18 cellular contexts compared by ENCODE assay signal in genomic region chr2:235917506-235917905, GRCh38.
"Had no signal": no experiment of that assay in that cellular context is flagged by ENCODE, and none has a peak within 500 bp of the region (broad histone marks: within the 10 kb centered on the region; RNA-seq: fewer than 3 reads in every experiment).

No MANE protein-coding gene starts in this region.

- H3K4me3 ChIP-seq: cardiac muscle cell, esophagus squamous epithelium, heart left ventricle had no signal

- H3K9me3 Mint-ChIP-seq: natural killer cell treated with Interleukin-12 subunit alpha and Interleukin-12 subunit beta and Interleukin-15 and Interleukin-18, amount 100 ng/mL, for 72 hours had no signal

- H3K9me3 ChIP-seq: esophagus squamous epithelium had no signal

- H3K4me1 ChIP-seq: esophagus squamous epithelium, heart left ventricle had no signal

- H3K27me3 Mint-ChIP-seq: activated CD8-positive, alpha-beta T cell treated with anti-CD3 and anti-CD28 coated beads for 36 hours; natural killer cell treated with Interleukin-12 subunit alpha and Interleukin-12 subunit beta and Interleukin-15 and Interleukin-18, amount 100 ng/mL, for 72 hours had no signal

- H3K27ac ChIP-seq: cardiac muscle cell, esophagus squamous epithelium, heart left ventricle, VCaP had no signal

- H3K4me3 Mint-ChIP-seq: activated CD8-positive, alpha-beta T cell treated with anti-CD3 and anti-CD28 coated beads for 36 hours; activated naive CD8-positive, alpha-beta T cell treated with anti-CD3 and anti-CD28 coated beads, Interleukin-2, amount 10 ng/mL, durations not matched to agents 7 days and 5 days; activated T-cell treated with anti-CD3 and anti-CD28 coated beads, Interleukin-2, amount 50 U/mL, for 72 hours; natural killer cell treated with Interleukin-12 subunit alpha and Interleukin-12 subunit beta and Interleukin-15 and Interleukin-18, amount 100 ng/mL, for 72 hours; stimulated activated naive CD8-positive, alpha-beta T cell treated with anti-CD3 and anti-CD28 coated beads, Interleukin-15, Interleukin-2, amounts not matched to agents 100 ng/mL and 50 ng/mL, for 24 hours had no signal

- DNase-seq: activated CD4-positive, alpha-beta T cell treated with anti-CD3 and anti-CD28 coated beads for 4 hours; activated CD8-positive, alpha-beta memory T cell treated with anti-CD3 and anti-CD28 coated beads, Interleukin-2, amount 50 U/mL, for 4 hours; activated CD8-positive, alpha-beta T cell treated with anti-CD3 and anti-CD28 coated beads for 36 hours; activated gamma-delta T cell treated with Interleukin-2 at 50 U/mL for 16 hours; activated naive CD8-positive, alpha-beta T cell treated with anti-CD3 and anti-CD28 coated beads, Interleukin-2, amount 10 ng/mL, durations not matched to agents 7 days and 5 days; activated T-cell treated with anti-CD3 and anti-CD28 coated beads, Interleukin-2, amount 50 U/mL, for 72 hours; aorta; esophagus squamous epithelium; foreskin fibroblast; heart left ventricle; stimulated activated CD4-positive, alpha-beta T cell treated with anti-CD3 and anti-CD28 coated beads, Interleukin-12 subunit alpha, Interleukin-12 subunit beta, amount 100 ng/mL, for 4 hours; stimulated activated CD4-positive, alpha-beta T cell treated with anti-CD3 and anti-CD28 coated beads, Interleukin-2, amount 100 ng/mL, for 48 hours; T-helper 9 cell had no signal

- H3K4me1 Mint-ChIP-seq: activated naive CD8-positive, alpha-beta T cell treated with anti-CD3 and anti-CD28 coated beads, Interleukin-2, amount 10 ng/mL, durations not matched to agents 7 days and 5 days had no signal

- ATAC-seq: activated CD8-positive, alpha-beta T cell treated with anti-CD3 and anti-CD28 coated beads for 36 hours; activated T-cell treated with anti-CD3 and anti-CD28 coated beads, Interleukin-2, amount 50 U/mL, for 72 hours; heart left ventricle; left lobe of liver; natural killer cell treated with Interleukin-12 subunit alpha and Interleukin-12 subunit beta and Interleukin-15 and Interleukin-18, amount 100 ng/mL, for 72 hours had no signal

- H3K27ac Mint-ChIP-seq: activated CD8-positive, alpha-beta T cell treated with anti-CD3 and anti-CD28 coated beads for 36 hours; activated naive CD8-positive, alpha-beta T cell treated with anti-CD3 and anti-CD28 coated beads, Interleukin-2, amount 10 ng/mL, durations not matched to agents 7 days and 5 days; activated T-cell treated with anti-CD3 and anti-CD28 coated beads, Interleukin-2, amount 50 U/mL, for 72 hours; natural killer cell treated with Interleukin-12 subunit alpha and Interleukin-12 subunit beta and Interleukin-15 and Interleukin-18, amount 100 ng/mL, for 72 hours; stimulated activated naive CD8-positive, alpha-beta T cell treated with anti-CD3 and anti-CD28 coated beads, Interleukin-15, Interleukin-2, amounts not matched to agents 100 ng/mL and 50 ng/mL, for 24 hours had no signal

- H3K27me3 ChIP-seq: cardiac muscle cell, esophagus squamous epithelium, heart left ventricle had no signal

- H3K36me3 Mint-ChIP-seq: activated naive CD8-positive, alpha-beta T cell treated with anti-CD3 and anti-CD28 coated beads, Interleukin-2, amount 10 ng/mL, durations not matched to agents 7 days and 5 days; natural killer cell treated with Interleukin-12 subunit alpha and Interleukin-12 subunit beta and Interleukin-15 and Interleukin-18, amount 100 ng/mL, for 72 hours had no signal
